1 cellular context compared by ENCODE assay signal in the genomic region with DNA sequence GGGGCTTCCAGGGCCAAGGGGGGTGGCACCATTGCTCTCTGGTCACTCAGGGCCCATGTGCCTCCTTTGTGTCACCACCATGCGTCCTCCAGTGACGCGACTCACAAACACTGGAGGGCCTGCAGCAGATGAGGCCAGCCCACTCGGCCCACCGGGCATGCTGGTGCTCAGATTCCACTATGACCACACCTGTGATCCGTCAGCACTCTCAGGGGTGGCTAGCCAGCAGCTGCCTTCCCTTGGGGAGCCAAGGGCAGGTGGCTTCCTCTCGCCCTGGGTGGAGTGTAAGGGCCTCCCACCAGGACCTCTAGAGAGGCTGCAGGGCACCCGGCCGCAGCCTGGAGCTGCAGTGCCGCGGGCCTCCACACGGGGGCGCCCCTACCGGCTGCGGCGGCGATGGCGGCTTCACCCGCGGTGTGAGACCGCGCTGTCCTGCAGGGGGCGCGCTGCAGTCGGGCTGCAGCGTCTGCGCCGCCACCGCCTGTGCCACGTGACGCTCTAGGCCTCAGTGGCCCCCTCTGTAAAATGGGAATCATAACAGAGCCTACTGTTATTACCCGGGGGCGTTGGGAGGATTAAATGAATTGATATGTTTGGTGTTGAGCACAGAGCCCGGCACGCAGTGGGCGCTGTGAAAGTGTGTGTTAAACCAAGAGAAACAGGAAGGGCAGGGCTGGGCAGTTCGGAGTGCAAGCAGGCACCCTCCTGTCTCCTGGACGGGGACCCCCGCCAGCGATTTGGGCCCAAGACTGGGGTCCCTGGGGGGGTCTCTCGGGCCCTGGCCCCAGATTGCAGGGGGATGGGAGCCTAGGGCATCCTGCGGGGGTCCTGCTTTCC.
TF ChIP-seq lines count a peak whose summit lies in the region.

No MANE protein-coding gene starts in this region.

TF ChIP-seq in HEK293, 187 proteins besides CTCF, POLR2A, EP300 and RAD21 (continued from another document):
- no peak for TF ChIP-seq PRDM2 (tag by site-specific recombination; IDR thresholded peaks at IDR 0.05; ENCODE audit: borderline replicate concordance)
